In the genomic region with DNA sequence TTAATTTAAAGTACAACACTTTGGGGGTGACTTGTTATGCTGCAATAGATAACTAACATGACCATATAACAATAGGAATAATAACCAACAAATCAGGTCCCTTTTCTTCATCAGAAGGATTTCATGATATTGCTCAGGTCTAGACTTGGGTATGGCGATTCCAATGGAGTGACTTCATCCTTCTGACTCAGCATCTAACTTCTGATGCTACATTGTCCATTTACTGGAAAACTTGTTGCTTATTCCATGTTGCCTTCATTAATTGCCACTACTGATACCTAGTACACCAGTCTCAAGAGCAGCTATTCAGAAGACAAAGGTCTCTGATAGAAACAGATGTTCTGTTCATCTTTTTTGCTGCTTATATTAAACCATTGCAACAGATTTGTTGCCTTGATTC, we compare ENCODE assay signal across 18 cellular contexts.
"Had no signal": no experiment of that assay in that cellular context is flagged by ENCODE, and none has a peak within 500 bp of the region (broad histone marks: within the 10 kb centered on the region; RNA-seq: fewer than 3 reads in every experiment).

No MANE protein-coding gene starts in this region.

- H3K36me3 ChIP-seq: cardiac muscle cell, lower lobe of right lung, spleen, thoracic aorta, upper lobe of right lung had no signal

- ATAC-seq: activated CD4-positive, CD25-positive, alpha-beta regulatory T cell treated with anti-CD3 and anti-CD28 coated beads, Interleukin-2, amount 50 U/mL, for 24 hours; esophagus mucosa; left colon; lower lobe of right lung; psoas muscle; sciatic nerve; stimulated activated effector memory CD8-positive, alpha-beta T cell treated with anti-CD3 and anti-CD28 coated beads, Interleukin-12 subunit alpha, Interleukin-12 subunit beta, amount 100 ng/mL, for 72 hours; upper lobe of right lung had no signal

- DNase-seq: activated CD4-positive, alpha-beta T cell treated with anti-CD3 and anti-CD28 coated beads, Interleukin-2, amount 50 U/mL, for 1 hour; activated CD8-positive, alpha-beta memory T cell treated with anti-CD3 and anti-CD28 coated beads for 24 hours; activated naive CD8-positive, alpha-beta T cell treated with anti-CD3 and anti-CD28 coated beads for 36 hours; anterior cingulate cortex; dorsolateral prefrontal cortex; head of caudate nucleus; left colon; lower lobe of right lung; psoas muscle; spleen; stimulated activated CD4-positive, alpha-beta T cell treated with anti-CD3 and anti-CD28 coated beads, Interleukin-1b, Interleukin-23, amount 100 ng/mL, for 48 hours; upper lobe of right lung had no signal

- H3K27ac ChIP-seq: cardiac muscle cell, dorsolateral prefrontal cortex, lower lobe of right lung, psoas muscle, spleen, thoracic aorta, upper lobe of right lung had no signal

- H3K4me3 ChIP-seq: cardiac muscle cell, dorsolateral prefrontal cortex, lower lobe of right lung, psoas muscle, spleen, thoracic aorta, upper lobe of right lung had no signal

- H3K4me1 ChIP-seq: spleen had no signal

- H3K27me3 ChIP-seq: cardiac muscle cell, spleen, upper lobe of right lung had no signal

- H3K9me3 ChIP-seq: lower lobe of right lung, psoas muscle, thoracic aorta, upper lobe of right lung had no signal
